ENCODE assay signal across 31 cellular contexts in the genomic region with DNA sequence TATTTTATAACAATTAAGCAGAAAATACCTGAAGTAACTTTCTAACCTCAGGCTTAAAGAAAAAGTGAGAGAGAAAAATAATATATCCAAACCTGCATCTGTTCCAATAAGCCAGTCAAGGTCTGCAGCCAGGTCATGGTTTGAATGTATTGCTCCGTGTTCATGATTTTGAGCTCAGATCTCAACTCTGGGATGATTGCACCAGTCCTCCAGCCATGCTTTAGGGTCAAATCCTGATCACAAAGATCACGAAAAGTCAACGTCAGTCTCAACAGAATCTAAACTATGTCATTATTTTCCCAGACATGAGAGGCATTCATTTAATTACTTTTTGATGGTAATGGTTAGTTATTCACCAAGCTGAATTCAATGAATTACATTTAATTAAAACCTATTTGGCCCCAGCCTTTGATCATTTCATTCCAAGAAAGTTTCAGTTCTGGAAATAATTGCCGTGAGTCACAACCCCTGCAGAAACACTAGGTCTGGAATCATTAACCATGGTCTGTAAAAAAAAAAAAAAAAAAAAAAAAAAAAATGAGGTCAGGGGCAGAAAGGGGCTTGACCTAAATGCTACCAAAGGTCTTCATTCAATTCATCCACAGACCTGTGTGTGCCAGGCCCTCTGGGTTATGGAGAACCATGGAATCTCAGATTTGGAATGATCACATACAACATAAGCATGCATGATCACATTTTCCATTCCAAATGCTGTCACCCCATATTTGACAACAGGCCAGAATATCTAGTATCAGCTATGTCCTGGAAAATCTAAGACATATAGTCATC. TPM values are rescaled to one million over a fixed set of nuclear protein-coding genes. Genes with fewer than 3 reads are reported as not detected.
DNase-seq lines count a peak whose midpoint lies in the region; ATAC-seq and TF ChIP-seq lines count a peak whose summit lies in the region.
"Had no signal": no experiment of that assay in that cellular context is flagged by ENCODE, and none has a peak within 500 bp of the region (broad histone marks: within the 10 kb centered on the region; RNA-seq: fewer than 3 reads in every experiment).

No MANE protein-coding gene starts in this region.

- no peak for TF ChIP-seq POLR2A in adrenal gland (IDR thresholded peaks at IDR 0.05)

- H3K36me3 Mint-ChIP-seq in Caco-2 (ENCODE audit: insufficient read depth, unreplicated experiment) (peaks cover 16% of the 10 kb centered on the region), progenitor cell of endocrine pancreas (ENCODE audit: insufficient read depth) (peaks cover 8% of the 10 kb centered on the region)

- H3K27me3 ChIP-seq in Caco-2 (replicated peaks; ENCODE audit: control insufficient read depth, insufficient read depth, low read length) (no peaks in the 10 kb centered on the region), adrenal gland (no peaks in the 10 kb centered on the region), osteoblast (ENCODE audit: insufficient read depth, low read length) (no peaks in the 10 kb centered on the region)
- H3K27me3 ChIP-seq: ascending aorta, heart left ventricle, SJSA1, tibial artery had no signal

- peak overlapping the region in 3 of 5 donors; percentile 29 to 73 (median 69) for H3K27ac ChIP-seq in adrenal gland
- no peak overlapping the region for H3K27ac ChIP-seq in osteoblast (ENCODE audit: low read depth, low read length)
- H3K27ac ChIP-seq: ascending aorta, SJSA1, tibial artery had no signal

- no peak for TF ChIP-seq CTCF in Caco-2 (IDR thresholded peaks at IDR 0.05; ENCODE audit: insufficient read depth in 1 of 2, low read depth in 1 of 2, low read length in 1 of 2, severe bottlenecking in 1 of 2, unreplicated experiment in 1 of 2)
- TF ChIP-seq CTCF in adrenal gland (IDR thresholded peaks at IDR 0.05) = no peak
- TF ChIP-seq CTCF in progenitor cell of endocrine pancreas (IDR thresholded peaks at IDR 0.05; ENCODE audit: unreplicated experiment) = no peak
- no peak for TF ChIP-seq CTCF in osteoblast (IDR thresholded peaks at IDR 0.05; ENCODE audit: extremely low read depth, low read depth, low read length)

- no peaks in the 10 kb centered on the region for H3K4me1 Mint-ChIP-seq in Caco-2 (ENCODE audit: low read depth, unreplicated experiment)
- H3K4me1 Mint-ChIP-seq in progenitor cell of endocrine pancreas (ENCODE audit: low read depth) = peaks cover 15% of the 10 kb centered on the region
- H3K4me1 Mint-ChIP-seq: activated CD4-positive, alpha-beta T cell treated with anti-CD3 and anti-CD28 coated beads, Interleukin-2, amount 10 ng/mL, durations not matched to agents 24 days and 14 days; IgD-negative memory B cell had no signal

- no peak for DNase-seq in Caco-2
- DNase-seq in adrenal gland = peak in 1 of 7 donors; percentile 28
- DNase-seq in kidney tubule cell (ENCODE audit: low spot score) = peak; percentile 70
- no peak for DNase-seq in progenitor cell of endocrine pancreas (ENCODE audit: low spot score, unreplicated experiment)
- DNase-seq in NCI-H2081 treated with DMSO at 0.1 percent for 48 hours (lab: John Stamatoyannopoulos, UW) = no peak
- no peak for DNase-seq in Right ventricle myocardium superior
- no peak for DNase-seq in central memory CD4-positive, alpha-beta T cell
- DNase-seq in osteoblast (ENCODE audit: insufficient read length, low spot score, missing footprints) = no peak
- DNase-seq: activated CD4-positive, alpha-beta T cell treated with anti-CD3 and anti-CD28 coated beads, Interleukin-2, amount 10 ng/mL, durations not matched to agents 24 days and 14 days; activated CD8-positive, alpha-beta memory T cell treated with anti-CD3 and anti-CD28 coated beads for 24 hours; activated T-cell treated with anti-CD3 and anti-CD28 coated beads for 4 hours; C1 segment of cervical spinal cord; caudate nucleus; COR-L47; cortex of kidney; DMS79 treated with DMSO at 0.1 percent for 48 hours; effector memory CD8-positive, alpha-beta T cell; erythroblast; heart left ventricle; mammary epithelial cell; NCI-H1048; stimulated activated CD4-positive, alpha-beta T cell treated with anti-CD3 and anti-CD28 coated beads, Interleukin-4, amount 100 ng/mL, for 24 hours; tibial artery had no signal

- BruUV-seq in Caco-2 (replicated peaks; lab: Mats Ljungman, UMichigan) = no TSS peak

- POLR2A ChIA-PET in Caco-2 (lab: Charles Lee) = no interaction called here

- H3K4me1 ChIP-seq in Caco-2 (peaks cover 8% of the 10 kb centered on the region), adrenal gland (replicated peaks in 1 of 2) (peaks cover 0 to 7% of the 10 kb centered on the region in 2 donors), osteoblast (ENCODE audit: insufficient read depth, low read length) (no peaks in the 10 kb centered on the region)
- H3K4me1 ChIP-seq: ascending aorta, SJSA1 had no signal

- H3K9me3 Mint-ChIP-seq in Caco-2 (ENCODE audit: unreplicated experiment) = no peaks in the 10 kb centered on the region
- H3K9me3 Mint-ChIP-seq in progenitor cell of endocrine pancreas (ENCODE audit: low read depth) = no peaks in the 10 kb centered on the region
- H3K9me3 Mint-ChIP-seq: activated CD4-positive, alpha-beta T cell treated with anti-CD3 and anti-CD28 coated beads, Interleukin-2, amount 10 ng/mL, durations not matched to agents 24 days and 14 days; neural crest cell had no signal

- ATAC-seq in Right ventricle myocardium superior (ENCODE audit: poor library complexity) = no peak
- ATAC-seq: effector memory CD8-positive, alpha-beta T cell; HCT116; heart left ventricle; Panc1; sciatic nerve had no signal

- H3K4me2 ChIP-seq in osteoblast (ENCODE audit: insufficient read depth, low read length) = no peak overlapping the region

- H3K27ac Mint-ChIP-seq in Caco-2 (ENCODE audit: unreplicated experiment) (peak overlapping the region; percentile 18), progenitor cell of endocrine pancreas (peak overlapping the region; percentile 83)
- H3K27ac Mint-ChIP-seq: activated CD4-positive, alpha-beta T cell treated with anti-CD3 and anti-CD28 coated beads, Interleukin-2, amount 10 ng/mL, durations not matched to agents 24 days and 14 days; activated naive CD8-positive, alpha-beta T cell; effector memory CD8-positive, alpha-beta T cell had no signal

- no peaks in the 10 kb centered on the region for H4K20me1 ChIP-seq in osteoblast (ENCODE audit: insufficient read depth, low read length)

- no peaks in the 10 kb centered on the region for H3K79me2 ChIP-seq in osteoblast (ENCODE audit: insufficient read depth, low read length)

- no peaks in the 10 kb centered on the region for H3K9me3 ChIP-seq in Caco-2
- H3K9me3 ChIP-seq in adrenal gland (replicated peaks in 1 of 3) = no peaks in the 10 kb centered on the region
- H3K9me3 ChIP-seq in osteoblast (ENCODE audit: low read depth, low read length) = no peaks in the 10 kb centered on the region
- H3K9me3 ChIP-seq: ascending aorta, heart left ventricle, SJSA1, tibial artery had no signal

- CTCF ChIA-PET in Caco-2 (lab: Charles Lee) = no interaction called here

- H3K36me3 ChIP-seq in Caco-2 (ENCODE audit: control insufficient read depth, insufficient read depth, low read length) (no peaks in the 10 kb centered on the region; the same call in 1 of the 2 replicates), adrenal gland (replicated peaks in 1 of 2) (no peaks in the 10 kb centered on the region), osteoblast (ENCODE audit: insufficient read depth, low read length) (peaks cover 34% of the 10 kb centered on the region)

- intact Hi-C loops in Caco-2 (cut with micrococcal nuclease; ENCODE audit: unreplicated experiment) (no loop called here), adrenal gland (cut with DNase I) (no loop called here), Right ventricle myocardium superior (cut with DNase I) (no loop called here)

- no peaks in the 10 kb centered on the region for H3K27me3 Mint-ChIP-seq in Caco-2 (ENCODE audit: insufficient read depth, unreplicated experiment)
- H3K27me3 Mint-ChIP-seq in progenitor cell of endocrine pancreas = no peaks in the 10 kb centered on the region
- H3K27me3 Mint-ChIP-seq: activated CD4-positive, alpha-beta T cell treated with anti-CD3 and anti-CD28 coated beads, Interleukin-2, amount 10 ng/mL, durations not matched to agents 24 days and 14 days; activated naive CD8-positive, alpha-beta T cell; effector memory CD8-positive, alpha-beta T cell; IgD-negative memory B cell had no signal

- no peak overlapping the region for H3K4me3 ChIP-seq in Caco-2 (ENCODE audit: low read depth, low read length)
- H3K4me3 ChIP-seq in adrenal gland = no peak overlapping the region
- H3K4me3 ChIP-seq in osteoblast (ENCODE audit: insufficient read depth, low read length) = no peak overlapping the region
- H3K4me3 ChIP-seq: ascending aorta, heart left ventricle, SJSA1, tibial artery had no signal

- H3K4me3 Mint-ChIP-seq in Caco-2 (ENCODE audit: unreplicated experiment) (no peak overlapping the region), progenitor cell of endocrine pancreas (ENCODE audit: low read depth) (no peak overlapping the region)
- H3K4me3 Mint-ChIP-seq: activated CD4-positive, alpha-beta T cell treated with anti-CD3 and anti-CD28 coated beads, Interleukin-2, amount 10 ng/mL, durations not matched to agents 24 days and 14 days; activated naive CD8-positive, alpha-beta T cell; effector memory CD8-positive, alpha-beta T cell; IgD-negative memory B cell; neural crest cell had no signal

- 30 to 48% (median 43%) methylated on average over 4 of the region's 4 CpGs for WGBS in adrenal gland, 4 donors

- no peak overlapping the region for H2AFZ ChIP-seq in osteoblast (ENCODE audit: low read length)

RNA-seq across cellular contexts. Expression of a gene that starts 55.6 kb away (rescaled TPM):
- total RNA-seq in Caco-2 (2022) (9.5 and 10.7 TPM in 2 replicates), adrenal gland (10 to 100 TPM in 4 of 8 donors, 1 to 10 TPM in 4; 4.8 to 13.1 (median 8.9) TPM), progenitor cell of endocrine pancreas (13.9 and 15.4 TPM in 2 replicates), Right ventricle myocardium superior (2.8 TPM), osteoblast (10.1 and 10.6 TPM in 2 replicates)
- 1 to 10 TPM; 4.1 to 5.4 (median 4.2) TPM for polyA plus RNA-seq in adrenal gland
